In genomic region chr18:46728219-46728930, GRCh38 we compare ENCODE assay signal across 18 cellular contexts. TPM values are rescaled to one million over a fixed set of nuclear protein-coding genes. Genes with fewer than 3 reads are reported as not detected.
DNase-seq lines count a peak whose midpoint lies in the region; ATAC-seq, FAIRE-seq and TF ChIP-seq lines count a peak whose summit lies in the region.
"Had no signal": no experiment of that assay in that cellular context is flagged by ENCODE, and none has a peak within 500 bp of the region (broad histone marks: within the 10 kb centered on the region; RNA-seq: fewer than 3 reads in every experiment).

No MANE protein-coding gene starts in this region.

- no peak overlapping the region for H3K27ac ChIP-seq in coronary artery
- H3K27ac ChIP-seq in upper lobe of right lung: no peak overlapping the region
- H3K27ac ChIP-seq: 22Rv1 had no signal

- no peaks in the 10 kb centered on the region for H3K36me3 Mint-ChIP-seq in activated CD8-positive, alpha-beta memory T cell treated with anti-CD3 and anti-CD28 coated beads, Interleukin-2, amount 10 ng/mL, durations not matched to agents 7 days and 5 days
- no peaks in the 10 kb centered on the region for H3K36me3 Mint-ChIP-seq in stimulated activated memory B cell treated with anti-CD40 and anti-IgM and Interleukin-4, amounts not matched to agents 10 μg/mL and 1 μg/mL and 100 μg/mL, for 72 hours
- H3K36me3 Mint-ChIP-seq: CD14-positive monocyte; CD8-positive, alpha-beta T cell had no signal

- CTCF ChIA-PET in activated CD8-positive, alpha-beta memory T cell treated with anti-CD3 and anti-CD28 coated beads, Interleukin-2, amount 10 ng/mL, durations not matched to agents 7 days and 5 days (lab: Charles Lee): no interaction called here

- no peak for TF ChIP-seq POLR2A in GM12892 (IDR thresholded peaks at IDR 0.05; ENCODE audit: low read depth, low read length)

- no peaks in the 10 kb centered on the region for H3K27me3 Mint-ChIP-seq in activated CD8-positive, alpha-beta memory T cell treated with anti-CD3 and anti-CD28 coated beads, Interleukin-2, amount 10 ng/mL, durations not matched to agents 7 days and 5 days
- peaks cover 12% of the 10 kb centered on the region for H3K27me3 Mint-ChIP-seq in stimulated activated memory B cell treated with anti-CD40 and anti-IgM and Interleukin-4, amounts not matched to agents 10 μg/mL and 1 μg/mL and 100 μg/mL, for 72 hours

- no peak overlapping the region for H3K4me3 Mint-ChIP-seq in activated CD8-positive, alpha-beta memory T cell treated with anti-CD3 and anti-CD28 coated beads, Interleukin-2, amount 10 ng/mL, durations not matched to agents 7 days and 5 days
- H3K4me3 Mint-ChIP-seq in stimulated activated memory B cell treated with anti-CD40 and anti-IgM and Interleukin-4, amounts not matched to agents 10 μg/mL and 1 μg/mL and 100 μg/mL, for 72 hours: no peak overlapping the region
- H3K4me3 Mint-ChIP-seq: CD14-positive monocyte; CD8-positive, alpha-beta T cell; GM23338 had no signal

- ATAC-seq in activated CD8-positive, alpha-beta memory T cell treated with anti-CD3 and anti-CD28 coated beads, Interleukin-2, amount 10 ng/mL, durations not matched to agents 7 days and 5 days: no peak
- ATAC-seq in stimulated activated memory B cell treated with anti-CD40 and anti-IgM and Interleukin-4, amounts not matched to agents 10 μg/mL and 1 μg/mL and 100 μg/mL, for 72 hours: peak; percentile 17
- no peak for ATAC-seq in upper lobe of right lung
- ATAC-seq: CD8-positive, alpha-beta T cell; GM23338 had no signal

- no peaks in the 10 kb centered on the region for H3K27me3 ChIP-seq in upper lobe of right lung

- H3K36me3 ChIP-seq in upper lobe of right lung: no peaks in the 10 kb centered on the region

- FAIRE-seq in GM12892 (lab: Jason Lieb, UNC): no peak
- no peak for FAIRE-seq in frontal cortex (lab: Jason Lieb, UNC)
- FAIRE-seq: D721Med had no signal

- TF ChIP-seq CTCF in coronary artery (IDR thresholded peaks at IDR 0.05) (no peak), upper lobe of right lung (IDR thresholded peaks at IDR 0.05) (no peak)

- H3K9me3 ChIP-seq in upper lobe of right lung: peaks cover 9% of the 10 kb centered on the region

- H3K27ac Mint-ChIP-seq in activated CD8-positive, alpha-beta memory T cell treated with anti-CD3 and anti-CD28 coated beads, Interleukin-2, amount 10 ng/mL, durations not matched to agents 7 days and 5 days: no peak overlapping the region
- H3K27ac Mint-ChIP-seq in stimulated activated memory B cell treated with anti-CD40 and anti-IgM and Interleukin-4, amounts not matched to agents 10 μg/mL and 1 μg/mL and 100 μg/mL, for 72 hours: no peak overlapping the region
- H3K27ac Mint-ChIP-seq: CD8-positive, alpha-beta T cell; GM23338 had no signal

- no peak overlapping the region for H3K4me3 ChIP-seq in coronary artery
- H3K4me3 ChIP-seq in upper lobe of right lung: no peak overlapping the region
- H3K4me3 ChIP-seq: GM23338 had no signal

- H3K9me3 Mint-ChIP-seq in activated CD8-positive, alpha-beta memory T cell treated with anti-CD3 and anti-CD28 coated beads, Interleukin-2, amount 10 ng/mL, durations not matched to agents 7 days and 5 days (ENCODE audit: low read depth): peaks cover 7% of the 10 kb centered on the region
- peaks cover 9% of the 10 kb centered on the region for H3K9me3 Mint-ChIP-seq in stimulated activated memory B cell treated with anti-CD40 and anti-IgM and Interleukin-4, amounts not matched to agents 10 μg/mL and 1 μg/mL and 100 μg/mL, for 72 hours

- H3K4me1 Mint-ChIP-seq in activated CD8-positive, alpha-beta memory T cell treated with anti-CD3 and anti-CD28 coated beads, Interleukin-2, amount 10 ng/mL, durations not matched to agents 7 days and 5 days: no peaks in the 10 kb centered on the region
- H3K4me1 Mint-ChIP-seq in stimulated activated memory B cell treated with anti-CD40 and anti-IgM and Interleukin-4, amounts not matched to agents 10 μg/mL and 1 μg/mL and 100 μg/mL, for 72 hours: no peaks in the 10 kb centered on the region
- H3K4me1 Mint-ChIP-seq: CD14-positive monocyte, GM23338 had no signal

- no peaks in the 10 kb centered on the region for H3K4me1 ChIP-seq in upper lobe of right lung

- intact Hi-C loops in upper lobe of right lung (cut with DNase I): no loop called here

- DNase-seq in activated CD8-positive, alpha-beta memory T cell treated with anti-CD3 and anti-CD28 coated beads, Interleukin-2, amount 10 ng/mL, durations not matched to agents 7 days and 5 days: peak; percentile 11
- no peak for DNase-seq in activated CD8-positive, alpha-beta memory T cell treated with anti-CD3 and anti-CD28 coated beads, Interleukin-2, amount 50 U/mL, for 48 hours
- DNase-seq in coronary artery (ENCODE audit: low spot score) (peak; percentile 31), middle frontal gyrus (ENCODE audit: extremely low spot score, low spot score) (peak; percentile 28), upper lobe of right lung (no peak), GM12892 (ENCODE audit: insufficient read length) (no peak), frontal cortex (ENCODE audit: low spot score in 2 of 2) (no peak)
- DNase-seq: COR-L47, DND-41, GF-D8, H7 had no signal

RNA-seq across cellular contexts. Expression of gene ST8SIA5, which starts 28.5 kb away (rescaled TPM):
- under 1 TPM in 1 of 2 experiments, not detected in 1; 0.23 TPM for total RNA-seq in activated CD8-positive, alpha-beta memory T cell treated with anti-CD3 and anti-CD28 coated beads, Interleukin-2, amount 10 ng/mL, durations not matched to agents 7 days and 5 days
- not detected for total RNA-seq in upper lobe of right lung
- 0.23 TPM for polyA plus RNA-seq in GM12892 (2012; ENCODE audit: missing spikeins)
- 4.9 TPM for total RNA-seq in frontal cortex
- total RNA-seq: CD8-positive, alpha-beta T cell had no signal
- polyA plus RNA-seq: BJ, CD14-positive monocyte had no signal

Comparison
In these comparisons a context has a peak if more than half of its experiments do, and no peak if none do; other contexts are left out.
1. DNase-seq: peak in activated CD8-positive, alpha-beta memory T cell treated with anti-CD3 and anti-CD28 coated beads, Interleukin-2, amount 10 ng/mL, durations not matched to agents 7 days and 5 days (single experiment), coronary artery (single experiment) and middle frontal gyrus (single experiment); none in activated CD8-positive, alpha-beta memory T cell treated with anti-CD3 and anti-CD28 coated beads, Interleukin-2, amount 50 U/mL, for 48 hours (single experiment), upper lobe of right lung (single experiment), GM12892 (single experiment) and frontal cortex (0 of 2).